11 cellular contexts compared by ENCODE assay signal in genomic region chr9:130689572-130689936, GRCh38. TPM values are rescaled to one million over a fixed set of nuclear protein-coding genes. Genes with fewer than 3 reads are reported as not detected.
DNase-seq lines count a peak whose midpoint lies in the region; ATAC-seq, FAIRE-seq and TF ChIP-seq lines count a peak whose summit lies in the region.
"Had no signal": no experiment of that assay in that cellular context is flagged by ENCODE, and none has a peak within 500 bp of the region (broad histone marks: within the 10 kb centered on the region; RNA-seq: fewer than 3 reads in every experiment).

No MANE protein-coding gene starts in this region.

- TF ChIP-seq CTCF in HFFc6 (IDR thresholded peaks at IDR 0.05): no peak
- TF ChIP-seq CTCF in keratinocyte (optimal IDR thresholded peaks at IDR 0.05 in 1 of 3, IDR thresholded peaks at IDR 0.05 in 1 of 3, conservative IDR thresholded peaks at IDR 0.05 in 1 of 3; ENCODE audit: extremely low read depth in 1 of 3, insufficient read depth in 2 of 3, low read length in 3 of 3): no peak
- no peak for TF ChIP-seq CTCF in thoracic aorta (IDR thresholded peaks at IDR 0.05)

- no peaks in the 10 kb centered on the region for H4K20me1 ChIP-seq in keratinocyte (ENCODE audit: control insufficient read depth, extremely low read depth, insufficient read depth, low read length)

- peaks cover 5% of the 10 kb centered on the region; the same call in 1 of the 2 replicates for H3K9me3 Mint-ChIP-seq in HFFc6
- no peaks in the 10 kb centered on the region for H3K9me3 Mint-ChIP-seq in activated T-helper 17 cell treated with anti-CD3 and anti-CD28 coated beads, Interleukin-2, amount 50 U/mL, for 72 hours
- H3K9me3 Mint-ChIP-seq: activated T-cell treated with anti-CD3 and anti-CD28 coated beads, Interleukin-2, amount 50 U/mL, for 24 hours had no signal

- H3K9me3 ChIP-seq in keratinocyte (ENCODE audit: control insufficient read depth, low read depth, low read length) (no peaks in the 10 kb centered on the region), thoracic aorta (peaks cover 3% of the 10 kb centered on the region)

- H3K27ac ChIP-seq in keratinocyte (ENCODE audit: control insufficient read depth, insufficient read depth, low read length) (peak overlapping the region; percentile 4), thoracic aorta (peak overlapping the region; percentile 49 to 74)

- peaks cover 2% of the 10 kb centered on the region for H3K27me3 Mint-ChIP-seq in HFFc6 (ENCODE audit: insufficient read depth)
- H3K27me3 Mint-ChIP-seq in activated T-helper 17 cell treated with anti-CD3 and anti-CD28 coated beads, Interleukin-2, amount 50 U/mL, for 72 hours: no peaks in the 10 kb centered on the region
- H3K27me3 Mint-ChIP-seq: activated T-cell treated with anti-CD3 and anti-CD28 coated beads, Interleukin-2, amount 50 U/mL, for 24 hours had no signal

- H3K27ac Mint-ChIP-seq in HFFc6: peak overlapping the region; percentile 30; the same call in 1 of the 2 replicates
- peak overlapping the region; percentile 42 for H3K27ac Mint-ChIP-seq in activated T-helper 17 cell treated with anti-CD3 and anti-CD28 coated beads, Interleukin-2, amount 50 U/mL, for 72 hours
- H3K27ac Mint-ChIP-seq: activated T-cell treated with anti-CD3 and anti-CD28 coated beads, Interleukin-2, amount 50 U/mL, for 24 hours had no signal

- H3K36me3 Mint-ChIP-seq in HFFc6 (ENCODE audit: low read depth): peaks cover 7% of the 10 kb centered on the region; the same call in 1 of the 2 replicates
- peaks cover 7% of the 10 kb centered on the region for H3K36me3 Mint-ChIP-seq in activated T-helper 17 cell treated with anti-CD3 and anti-CD28 coated beads, Interleukin-2, amount 50 U/mL, for 72 hours (ENCODE audit: low read depth)

- FAIRE-seq in keratinocyte (lab: Jason Lieb, UNC): no peak

- ATAC-seq in activated T-helper 17 cell treated with anti-CD3 and anti-CD28 coated beads, Interleukin-2, amount 50 U/mL, for 72 hours (replicated peaks): no peak
- ATAC-seq in thoracic aorta (ENCODE audit: insufficient number of reproducible peaks, low FRiP score, low read depth): no peak
- no peak for ATAC-seq in HG02759 (IDR thresholded peaks at IDR 0.05; ENCODE audit: unreplicated experiment)
- no peak for ATAC-seq in HG02588 (IDR thresholded peaks at IDR 0.05; ENCODE audit: unreplicated experiment)
- no peak for ATAC-seq in GM18870 (IDR thresholded peaks at IDR 0.05; ENCODE audit: unreplicated experiment)

- peak overlapping the region; percentile 74 for H3K4me3 Mint-ChIP-seq in HFFc6
- peak overlapping the region; percentile 8 for H3K4me3 Mint-ChIP-seq in activated T-helper 17 cell treated with anti-CD3 and anti-CD28 coated beads, Interleukin-2, amount 50 U/mL, for 72 hours
- H3K4me3 Mint-ChIP-seq: activated T-cell treated with anti-CD3 and anti-CD28 coated beads, Interleukin-2, amount 50 U/mL, for 24 hours had no signal

- H3K79me2 ChIP-seq in keratinocyte (ENCODE audit: control insufficient read depth, insufficient read depth, low read length): peaks cover 10% of the 10 kb centered on the region

- H3K36me3 ChIP-seq in keratinocyte (ENCODE audit: control insufficient read depth in 2 of 2, extremely low read depth in 1 of 2, insufficient read depth in 2 of 2, low read length in 2 of 2) (no peaks in the 10 kb centered on the region), thoracic aorta (no peaks in the 10 kb centered on the region)

- no peaks in the 10 kb centered on the region for H3K9me1 ChIP-seq in keratinocyte (ENCODE audit: control insufficient read depth, extremely low read depth, insufficient read depth, low read length)

- dilution Hi-C loops in keratinocyte (cut with MboI; ENCODE audit: extremely low pct_ligation_motif_present, low sequenced_read_pairs): no loop called here

- H3K27me3 ChIP-seq in keratinocyte (ENCODE audit: control insufficient read depth, extremely low read depth, insufficient read depth, low read length) (no peaks in the 10 kb centered on the region), thoracic aorta (replicated peaks; ENCODE audit: insufficient read depth) (no peaks in the 10 kb centered on the region)

- no peak for DNase-seq in HFFc6
- no peak for DNase-seq in keratinocyte (ENCODE audit: low read depth, low spot score)
- no peak for DNase-seq in thoracic aorta (ENCODE audit: low spot score)
- no peak for DNase-seq in activated CD4-positive, CD25-positive, alpha-beta regulatory T cell (lab: John Stamatoyannopoulos, UW)
- DNase-seq: activated T-cell treated with anti-CD3 and anti-CD28 coated beads, Interleukin-2, amount 50 U/mL, for 24 hours; cerebellar nuclear complex; retina had no signal

- H3K9ac ChIP-seq in keratinocyte (ENCODE audit: control insufficient read depth, extremely low read depth, insufficient read depth, low read length): no peak overlapping the region

- peaks cover 28% of the 10 kb centered on the region for H3K4me1 Mint-ChIP-seq in HFFc6 (ENCODE audit: low read depth)
- peaks cover 5% of the 10 kb centered on the region for H3K4me1 Mint-ChIP-seq in activated T-helper 17 cell treated with anti-CD3 and anti-CD28 coated beads, Interleukin-2, amount 50 U/mL, for 72 hours

- peak overlapping the region in 2 of 3 experiments; percentile 24 to 54 for H3K4me3 ChIP-seq in keratinocyte (ENCODE audit: control insufficient read depth in 2 of 3, extremely low read depth in 1 of 3, insufficient read depth in 2 of 3, low read depth in 1 of 3, low read length in 3 of 3)
- peak overlapping the region; percentile 69 for H3K4me3 ChIP-seq in thoracic aorta

- H3K4me1 ChIP-seq in keratinocyte (ENCODE audit: control insufficient read depth, extremely low read depth, insufficient read depth, low read length): peaks cover 7% of the 10 kb centered on the region
- peaks cover 10 to 20% of the 10 kb centered on the region in 2 donors for H3K4me1 ChIP-seq in thoracic aorta (ENCODE audit: control insufficient read depth in 1 of 2, low read depth in 2 of 2)

- H2AFZ ChIP-seq in keratinocyte (ENCODE audit: control insufficient read depth, low read length): peak overlapping the region; percentile 76

- peak overlapping the region; percentile 85 for H3K4me2 ChIP-seq in keratinocyte (ENCODE audit: control insufficient read depth, extremely low read depth, insufficient read depth, low read depth, low read length)

RNA-seq across cellular contexts. Expression of gene EXOSC2, which starts 4.0 kb away (rescaled TPM):
- total RNA-seq in HFFc6 (2021; fragmentation: NEBNext Ultra II Directional; extraction: Animal tissue kit (Norgen Biotek cat#: 25700)): 10 to 100 TPM; 27.8 to 36.7 (median 33.8) TPM
- total RNA-seq in activated T-helper 17 cell treated with anti-CD3 and anti-CD28 coated beads, Interleukin-2, amount 50 U/mL, for 72 hours: 10 to 100 TPM; 66.9 to 89.1 TPM
- polyA plus RNA-seq in keratinocyte: 22.1 to 37.5 TPM (median 35.9 TPM) in 3 replicates
- polyA plus RNA-seq in keratinocyte (2011; ENCODE audit: low read depth): 13.0 TPM
- 17.8 and 19.9 TPM in 2 replicates for polyA plus RNA-seq in keratinocyte (2011; cell fraction: cytosol; rRNA removed)
- 30.3 and 40.1 TPM in 2 replicates for polyA plus RNA-seq in keratinocyte (2011; cell fraction: nucleus; rRNA removed)
- polyA plus RNA-seq in keratinocyte (2012; ENCODE audit: low replicate concordance): 12.1 and 26.2 TPM in 2 replicates
- 12.2 to 47.6 TPM (median 19.7 TPM) in 3 replicates for polyA minus RNA-seq in keratinocyte
- 48.7 TPM for polyA minus RNA-seq in keratinocyte (2011; cell fraction: cytosol; rRNA and poly(A)+ RNA removed)
- 8.0 and 18.8 TPM in 2 replicates for polyA minus RNA-seq in keratinocyte (2011; cell fraction: nucleus; rRNA and poly(A)+ RNA removed)
- 10 to 100 TPM; 12.3 to 33.3 TPM for total RNA-seq in thoracic aorta

RNA-seq across cellular contexts. Expression of gene PRDM12, which starts 25.2 kb away (rescaled TPM):
- total RNA-seq in HFFc6 (2021; fragmentation: NEBNext Ultra II Directional; extraction: Animal tissue kit (Norgen Biotek cat#: 25700)): under 1 TPM in 3 of 6 experiments, not detected in 3; 0.10 to 0.17 (median 0.12) TPM
- total RNA-seq in activated T-helper 17 cell treated with anti-CD3 and anti-CD28 coated beads, Interleukin-2, amount 50 U/mL, for 72 hours: under 1 TPM in 1 of 2 donors, not detected in 1; 0.15 TPM
- polyA plus RNA-seq in keratinocyte: not detected in 3 replicates
- not detected for polyA plus RNA-seq in keratinocyte (2011; ENCODE audit: low read depth)
- 0.04 TPM in 2 replicates for polyA plus RNA-seq in keratinocyte (2011; cell fraction: cytosol; rRNA removed)
- polyA plus RNA-seq in keratinocyte (2011; cell fraction: nucleus; rRNA removed): not detected in 2 replicates
- 0.11 TPM in 1 of 2 replicates, not detected in the other for polyA plus RNA-seq in keratinocyte (2012; ENCODE audit: low replicate concordance)
- polyA minus RNA-seq in keratinocyte: not detected in 3 replicates
- not detected for polyA minus RNA-seq in keratinocyte (2011; cell fraction: cytosol; rRNA and poly(A)+ RNA removed)
- not detected in 2 replicates for polyA minus RNA-seq in keratinocyte (2011; cell fraction: nucleus; rRNA and poly(A)+ RNA removed)
- not detected for total RNA-seq in thoracic aorta
